ENCODE assay signal across 9 cellular contexts in the genomic region with DNA sequence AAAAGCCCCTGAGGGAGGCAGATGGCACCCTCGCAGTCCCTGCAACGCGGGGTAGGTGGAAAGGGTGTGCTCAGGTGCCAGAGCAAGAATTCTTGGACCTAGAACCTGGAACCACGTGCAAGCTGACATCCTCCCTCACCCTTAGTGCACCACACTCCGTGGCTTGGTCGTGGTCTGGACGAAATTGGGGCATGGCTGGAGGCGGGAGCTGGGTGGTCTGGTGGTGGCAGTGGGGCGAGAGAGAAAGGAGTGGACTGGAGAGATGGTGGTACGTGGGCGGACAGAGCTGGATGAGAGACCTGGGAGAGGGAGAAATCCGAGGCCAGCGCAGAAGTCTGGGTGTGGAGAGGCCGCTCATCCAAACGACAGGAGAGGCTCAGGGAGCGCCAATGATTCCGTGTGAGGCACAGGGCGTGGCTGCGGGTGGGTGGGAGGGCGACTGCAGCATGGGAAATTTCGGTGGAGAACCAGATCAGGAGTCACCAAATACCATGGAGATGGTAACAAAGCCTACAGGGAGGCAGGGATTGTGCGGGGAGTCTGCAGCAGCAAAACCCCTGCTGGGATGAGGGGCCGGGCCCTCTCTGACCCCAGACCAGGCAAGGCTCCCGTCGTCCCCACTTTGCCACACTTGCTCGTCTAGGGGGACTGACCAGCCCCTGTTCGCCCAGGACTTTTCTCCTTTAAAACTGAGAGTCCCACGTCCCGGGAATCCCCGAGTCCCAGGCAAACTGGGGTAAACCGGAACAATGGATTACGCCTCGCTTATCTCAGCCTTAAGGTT. TPM values are rescaled to one million over a fixed set of nuclear protein-coding genes. Genes with fewer than 3 reads are reported as not detected.
DNase-seq lines count a peak whose midpoint lies in the region; ATAC-seq and TF ChIP-seq lines count a peak whose summit lies in the region.
"Had no signal": no experiment of that assay in that cellular context is flagged by ENCODE, and none has a peak within 500 bp of the region (broad histone marks: within the 10 kb centered on the region; RNA-seq: fewer than 3 reads in every experiment).

No MANE protein-coding gene starts in this region.

- H4K20me1 ChIP-seq in OCI-LY3 (ENCODE audit: insufficient read depth, low read length), result no peaks in the 10 kb centered on the region

- no peaks in the 10 kb centered on the region for H3K27me3 Mint-ChIP-seq in Caco-2 (ENCODE audit: insufficient read depth, unreplicated experiment)

- H3K9ac ChIP-seq in OCI-LY3 (ENCODE audit: low read length), result no peak overlapping the region
- H3K9ac ChIP-seq in trophoblast cell (ENCODE audit: low read length), result no peak overlapping the region

- H3K27me3 ChIP-seq in Caco-2 (replicated peaks; ENCODE audit: control insufficient read depth, insufficient read depth, low read length), result no peaks in the 10 kb centered on the region
- no peaks in the 10 kb centered on the region for H3K27me3 ChIP-seq in OCI-LY3 (ENCODE audit: low read depth, low read length)
- H3K27me3 ChIP-seq in esophagus muscularis mucosa, result peaks cover 0 to 9% (median 0%) of the 10 kb centered on the region in 4 donors
- no peaks in the 10 kb centered on the region for H3K27me3 ChIP-seq in trophoblast cell (ENCODE audit: insufficient read depth, low read length)

- H2AK5ac ChIP-seq in trophoblast cell (ENCODE audit: low read length), result no peak overlapping the region

- intact Hi-C loops in Caco-2 (cut with micrococcal nuclease; ENCODE audit: unreplicated experiment), result loop anchor here (5.0 to 10.0 kb wide), 2 partner anchors 91 to 284 kb away; a partner anchor contains a TSS
- intact Hi-C loops in esophagus muscularis mucosa (cut with DNase I), result loop anchor here (1.0 to 10.0 kb wide), 2 partner anchors 294 to 368 kb away; no protein-coding TSS in a partner anchor

- H2AFZ ChIP-seq in OCI-LY3 (ENCODE audit: low read depth, low read length) (peak overlapping the region; percentile 70), trophoblast cell (ENCODE audit: insufficient read depth, low read length, poor library complexity) (peak overlapping the region; percentile 26)

- H4K8ac ChIP-seq in trophoblast cell (ENCODE audit: low read depth, low read length), result no peak overlapping the region

- H3K27ac ChIP-seq in OCI-LY3 (ENCODE audit: low read length), result no peak overlapping the region
- no peak overlapping the region for H3K27ac ChIP-seq in esophagus muscularis mucosa (replicated peaks in 1 of 4)
- no peak overlapping the region for H3K27ac ChIP-seq in trophoblast cell (ENCODE audit: low read depth, low read length)

- TF ChIP-seq EP300 in esophagus muscularis mucosa (IDR thresholded peaks at IDR 0.05), result no peak

- H4K12ac ChIP-seq in trophoblast cell (ENCODE audit: low read depth, low read length), result no peak overlapping the region

- 66% methylated on average over 32 of the region's 33 CpGs for WGBS in esophagus muscularis mucosa
- WGBS in trophoblast cell (ENCODE audit: extremely low coverage, insufficient coverage, insufficient read length), result no CpG with 5 or more reads among the region's 33 CpGs

- CTCF ChIA-PET in Caco-2 (lab: Charles Lee), result interaction anchor here (0.6 to 0.9 kb wide), 4 partner anchors 14 to 368 kb away, joined by 4 to 8 read pairs (median 4); a partner anchor contains a TSS

- H3K4ac ChIP-seq in trophoblast cell (ENCODE audit: low read depth, low read length), result no peak overlapping the region

- no peak overlapping the region for H3K23ac ChIP-seq in trophoblast cell (ENCODE audit: low read length)

- no peaks in the 10 kb centered on the region for H3K36me3 Mint-ChIP-seq in Caco-2 (ENCODE audit: insufficient read depth, unreplicated experiment)

- BruUV-seq in Caco-2 (replicated peaks; lab: Mats Ljungman, UMichigan), result no TSS peak

- POLR2A ChIA-PET in Caco-2 (lab: Charles Lee), result no interaction called here

- H3K4me1 ChIP-seq in Caco-2 (peaks cover 4% of the 10 kb centered on the region; the same call in 1 of the 2 replicates), OCI-LY3 (ENCODE audit: low read length) (peaks cover 3% of the 10 kb centered on the region; the same call in 1 of the 2 replicates), esophagus muscularis mucosa (peaks cover 8 to 14% (median 13%) of the 10 kb centered on the region in 4 donors), trophoblast cell (ENCODE audit: control insufficient read depth in 1 of 2, insufficient read depth in 2 of 2, low read length in 2 of 2) (peaks cover 0 to 3% of the 10 kb centered on the region in 2 experiments)

- H3K79me2 ChIP-seq in OCI-LY3 (ENCODE audit: low read length) (no peaks in the 10 kb centered on the region), trophoblast cell (ENCODE audit: control insufficient read depth, insufficient read depth, low read length, poor library complexity) (no peaks in the 10 kb centered on the region)

- TF ChIP-seq POLR2A in esophagus muscularis mucosa (IDR thresholded peaks at IDR 0.05; ENCODE audit: low read depth), result no peak

- no peak for DNase-seq in Caco-2
- DNase-seq in esophagus muscularis mucosa (ENCODE audit: extremely low spot score), result no peak
- no peak for DNase-seq in trophoblast cell
- DNase-seq in mesenteric fat pad (ENCODE audit: low spot score), result no peak
- DNase-seq in NCI-H446 treated with DMSO at 0.1 percent for 48 hours (lab: John Stamatoyannopoulos, UW), result no peak
- DNase-seq in GM19238 (ENCODE audit: insufficient read length, low spot score), result no peak

- H3K9me3 ChIP-seq in Caco-2, result no peaks in the 10 kb centered on the region
- H3K9me3 ChIP-seq in OCI-LY3 (ENCODE audit: insufficient read depth, low read length), result no peaks in the 10 kb centered on the region
- no peaks in the 10 kb centered on the region for H3K9me3 ChIP-seq in esophagus muscularis mucosa
- H3K9me3 ChIP-seq in trophoblast cell (ENCODE audit: insufficient read depth, low read depth, low read length), result peaks cover 8% of the 10 kb centered on the region

- H3K79me1 ChIP-seq in trophoblast cell (ENCODE audit: low read length), result no peaks in the 10 kb centered on the region

- TF ChIP-seq CTCF in Caco-2 (IDR thresholded peaks at IDR 0.05; ENCODE audit: insufficient read depth in 1 of 2, low read depth in 1 of 2, low read length in 1 of 2, severe bottlenecking in 1 of 2, unreplicated experiment in 1 of 2) (no peak), OCI-LY3 (IDR thresholded peaks at IDR 0.05; ENCODE audit: low read depth, low read length) (no peak), esophagus muscularis mucosa (IDR thresholded peaks at IDR 0.05) (no peak)

- ATAC-seq in GM19395 (IDR thresholded peaks at IDR 0.05; ENCODE audit: unreplicated experiment), result no peak

- no peak overlapping the region for H2BK5ac ChIP-seq in trophoblast cell (ENCODE audit: low read depth, low read length, poor library complexity)

- H3K36me3 ChIP-seq in Caco-2 (ENCODE audit: control insufficient read depth, insufficient read depth, low read length), result no peaks in the 10 kb centered on the region
- no peaks in the 10 kb centered on the region for H3K36me3 ChIP-seq in OCI-LY3 (replicated peaks; ENCODE audit: low read depth, low read length)
- H3K36me3 ChIP-seq in esophagus muscularis mucosa, result no peaks in the 10 kb centered on the region
- no peaks in the 10 kb centered on the region for H3K36me3 ChIP-seq in trophoblast cell (ENCODE audit: control insufficient read depth in 1 of 2, insufficient read depth in 2 of 2, low read length in 2 of 2)

- H2BK12ac ChIP-seq in trophoblast cell (ENCODE audit: low read length), result peak overlapping the region; percentile 47

- peak overlapping the region; percentile 41 for H4K91ac ChIP-seq in trophoblast cell (ENCODE audit: low read depth, low read length)

- no peaks in the 10 kb centered on the region for H3K9me3 Mint-ChIP-seq in Caco-2 (ENCODE audit: unreplicated experiment)

- H2BK120ac ChIP-seq in trophoblast cell (ENCODE audit: insufficient read depth, low read length, poor library complexity), result peak overlapping the region; percentile 15

- no peak overlapping the region for H3K18ac ChIP-seq in trophoblast cell (ENCODE audit: low read length)

- H3K4me2 ChIP-seq in OCI-LY3 (ENCODE audit: low read length), result peak overlapping the region; percentile 83
- H3K4me2 ChIP-seq in trophoblast cell (ENCODE audit: low read length), result no peak overlapping the region

- no peaks in the 10 kb centered on the region for H3K4me1 Mint-ChIP-seq in Caco-2 (ENCODE audit: low read depth, unreplicated experiment)

- H3K4me3 ChIP-seq in Caco-2 (ENCODE audit: low read depth, low read length) (no peak overlapping the region), OCI-LY3 (ENCODE audit: low read length) (peak overlapping the region; percentile 63), esophagus muscularis mucosa (peak overlapping the region; percentile 29 to 47 (median 33)), trophoblast cell (ENCODE audit: low read depth, low read length) (no peak overlapping the region)

- no peak overlapping the region for H3K14ac ChIP-seq in trophoblast cell (ENCODE audit: low read length)

- H3K4me3 Mint-ChIP-seq in Caco-2 (ENCODE audit: unreplicated experiment), result peak overlapping the region; percentile 55

- no peak overlapping the region for H3K27ac Mint-ChIP-seq in Caco-2 (ENCODE audit: unreplicated experiment)

RNA-seq across cellular contexts. Expression of a gene that starts 31.9 kb away (rescaled TPM):
- not detected in 2 replicates for total RNA-seq in Caco-2 (2022)
- under 1 TPM in 3 of 4 donors, not detected in 1; 0.26 to 0.40 (median 0.33) TPM for total RNA-seq in esophagus muscularis mucosa
- not detected in 2 replicates for polyA plus RNA-seq in trophoblast cell (2013)
- total RNA-seq in mesenteric fat pad, result 0.19 TPM
- total RNA-seq: SK-MEL-5 had no signal

Comparison
In these comparisons a context has a peak if more than half of its experiments do, and no peak if none do; other contexts are left out.
1. H3K4me3 ChIP-seq: peak in OCI-LY3 (single experiment) and esophagus muscularis mucosa (4 of 4); none in Caco-2 (single experiment) and trophoblast cell (single experiment).